ENCODE assay signal across 14 cellular contexts in the genomic region with DNA sequence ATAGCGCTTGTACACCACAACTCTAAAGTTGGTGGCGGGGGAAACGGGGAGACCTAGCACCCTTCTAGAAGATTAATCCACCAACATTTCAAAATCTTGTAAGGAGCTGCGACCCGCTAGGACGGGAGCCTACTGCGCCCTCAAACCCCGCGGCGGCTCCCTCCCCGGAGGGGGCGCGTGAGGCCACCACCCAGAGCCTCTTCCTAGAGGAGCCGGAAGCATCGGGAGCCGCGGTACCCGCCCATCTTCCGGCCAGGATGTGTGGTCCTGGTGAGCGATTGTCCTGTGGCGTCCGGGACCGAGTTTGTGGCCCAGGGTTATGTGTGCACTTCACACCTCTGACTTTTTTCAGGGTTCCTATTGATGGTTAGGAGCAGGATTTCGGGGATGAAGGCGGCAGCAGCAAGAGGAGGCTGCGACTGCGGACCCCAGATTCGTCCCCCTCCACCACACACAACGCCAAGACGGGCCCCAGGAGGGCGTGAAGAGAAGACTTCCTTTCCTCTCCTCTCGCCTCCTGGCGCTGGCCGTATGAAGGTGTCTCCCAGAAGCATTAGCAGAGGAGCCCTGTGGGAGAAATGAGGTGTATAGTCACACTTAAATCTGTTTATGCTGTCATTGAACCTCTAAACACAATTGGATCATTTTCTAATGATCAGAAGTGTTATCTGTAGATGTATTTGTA. TPM values are rescaled to one million over a fixed set of nuclear protein-coding genes. Genes with fewer than 3 reads are reported as not detected.
DNase-seq lines count a peak whose midpoint lies in the region; ATAC-seq, FAIRE-seq and TF ChIP-seq lines count a peak whose summit lies in the region.
"Had no signal": no experiment of that assay in that cellular context is flagged by ENCODE, and none has a peak within 500 bp of the region (broad histone marks: within the 10 kb centered on the region; RNA-seq: fewer than 3 reads in every experiment).

No MANE protein-coding gene starts in this region.

- H3K9me3 ChIP-seq in IMR-90 (ENCODE audit: control insufficient read depth, insufficient read depth, low read length) (peaks cover 7% of the 10 kb centered on the region; the same call in 1 of the 2 replicates), kidney (ENCODE audit: control insufficient read depth in 1 of 2, low read length in 2 of 2) (peaks cover 0 to 16% of the 10 kb centered on the region in 2 donors)

- no peaks in the 10 kb centered on the region for H3K9me1 ChIP-seq in IMR-90 (ENCODE audit: insufficient read depth, low read length)

- dilution Hi-C loops in IMR-90 (cut with HindIII; ENCODE audit: low sequenced_read_pairs, unreplicated experiment), result no loop called here

- no TSS peak for BruUV-seq in IMR-90 (replicated peaks; lab: Mats Ljungman, UMichigan)

- peaks cover 7 to 15% of the 10 kb centered on the region in 2 donors for H3K9me3 Mint-ChIP-seq in natural killer cell

- H3K4me1 ChIP-seq in IMR-90 (ENCODE audit: control insufficient read depth, insufficient read depth, low read length) (no peaks in the 10 kb centered on the region), kidney (ENCODE audit: control insufficient read depth in 1 of 2, insufficient read depth in 1 of 2, low read depth in 1 of 2, low read length in 2 of 2) (no peaks in the 10 kb centered on the region)

- H3K4me2 ChIP-seq in IMR-90 (ENCODE audit: low read depth, low read length), result peak overlapping the region; percentile 61

- peak overlapping the region; percentile 92 for H2AFZ ChIP-seq in IMR-90 (replicated peaks; ENCODE audit: low read length, poor library complexity)

- H2AK9ac ChIP-seq in IMR-90 (replicated peaks; ENCODE audit: low read depth, low read length, poor library complexity), result no peak overlapping the region

- POLR2A ChIA-PET in AG04449 (lab: Yijun Ruan, JAX) (no interaction called here), IMR-90 (lab: Charles Lee; ENCODE audit: unreplicated experiment) (no interaction called here)

- H3K27me3 ChIP-seq in IMR-90 (ENCODE audit: control insufficient read depth, insufficient read depth, low read length), result no peaks in the 10 kb centered on the region

- peak overlapping the region; percentile 55; the same call in 1 of the 2 replicates for H4K91ac ChIP-seq in IMR-90 (ENCODE audit: insufficient read depth, low read depth, low read length)

- no peak overlapping the region for H2BK20ac ChIP-seq in IMR-90 (ENCODE audit: low read depth, low read length)

- intact Hi-C loops in IMR-90 (cut with micrococcal nuclease) (no loop called here), natural killer cell (cut with micrococcal nuclease) (no loop called here), kidney (cut with DNase I) (no loop called here)

- H4K5ac ChIP-seq in IMR-90 (ENCODE audit: low read depth, low read length), result peak overlapping the region; percentile 91

- H3K4me3 ChIP-seq in AG04449 (ENCODE audit: low read depth, low read length) (peak overlapping the region; percentile 50), IMR-90 (ENCODE audit: insufficient read depth, low read depth, low read length) (peak overlapping the region; percentile 62), fibroblast of villous mesenchyme (ENCODE audit: low read depth, low read length) (peak overlapping the region; percentile 46), kidney (ENCODE audit: low read length in 2 of 2) (peak overlapping the region in 1 of 2 donors; percentile 19)

- H3K4me1 Mint-ChIP-seq in natural killer cell, result no peaks in the 10 kb centered on the region
- H3K4me1 Mint-ChIP-seq: CD8-positive, alpha-beta memory T cell had no signal

- no peak overlapping the region; the same call in 1 of the 2 replicates for H3K18ac ChIP-seq in IMR-90 (ENCODE audit: low read depth, low read length)

- in situ Hi-C loops in IMR-90 (cut with MboI; ENCODE audit: low sequenced_read_pairs), result no loop called here
- in situ Hi-C loops in G401 (cut with HindIII; ENCODE audit: low sequenced_read_pairs), result no loop called here

- no peak for TF ChIP-seq CTCF in AG04449 (IDR thresholded peaks at IDR 0.05; ENCODE audit: insufficient read depth, low read length, missing control alignments)
- no peak for TF ChIP-seq CTCF in IMR-90 (conservative IDR thresholded peaks at IDR 0.05; ENCODE audit: low read depth, low read length)
- no peak for TF ChIP-seq CTCF in fibroblast of villous mesenchyme (IDR thresholded peaks at IDR 0.05; ENCODE audit: insufficient read depth, low read depth, low read length)
- TF ChIP-seq CTCF in natural killer cell (IDR thresholded peaks at IDR 0.05), result no peak
- TF ChIP-seq CTCF in kidney (IDR thresholded peaks at IDR 0.05; ENCODE audit: borderline replicate concordance, extremely low read depth, insufficient read depth), result no peak
- TF ChIP-seq CTCF in omental fat pad (IDR thresholded peaks at IDR 0.05), result no peak

- H2BK120ac ChIP-seq in IMR-90 (ENCODE audit: low read depth, low read length), result no peak overlapping the region

- no peak overlapping the region for H2BK5ac ChIP-seq in IMR-90 (ENCODE audit: low read depth, low read length, poor library complexity, severe bottlenecking)

- no peaks in the 10 kb centered on the region for H3K79me1 ChIP-seq in IMR-90 (ENCODE audit: low read depth in 1 of 2, low read length in 2 of 2)

- CTCF ChIA-PET in AG04449 (lab: Yijun Ruan, JAX) (no interaction called here), IMR-90 (lab: Yijun Ruan, JAX) (no interaction called here)

- no peak for FAIRE-seq in kidney (lab: Jason Lieb, UNC)
- FAIRE-seq: TTC549 had no signal

- peak overlapping the region; percentile 30; the same call in 1 of the 2 replicates for H3K56ac ChIP-seq in IMR-90 (ENCODE audit: extremely low read depth, insufficient read depth, low read length)

- H3K36me3 Mint-ChIP-seq in natural killer cell, result peaks cover 20% of the 10 kb centered on the region

- DNase-seq in AG04449 (ENCODE audit: low read depth, low spot score), result no peak
- no peak for DNase-seq in IMR-90
- DNase-seq in fibroblast of villous mesenchyme (ENCODE audit: low read depth), result peak; percentile 2
- no peak for DNase-seq in natural killer cell
- DNase-seq in kidney, result no peak
- DNase-seq in omental fat pad (ENCODE audit: low spot score), result no peak
- DNase-seq in G401 (ENCODE audit: low spot score), result no peak
- DNase-seq in HuH-7 (ENCODE audit: low spot score), result no peak
- DNase-seq: activated T-cell treated with anti-CD3 and anti-CD28 coated beads, Interleukin-2, amount 50 U/mL, for 4 hours; CD8-positive, alpha-beta memory T cell; midbrain; NCI-H226; stimulated activated CD4-positive, alpha-beta T cell treated with anti-CD3 and anti-CD28 coated beads, Interleukin-12 subunit alpha, Interleukin-12 subunit beta, amount 100 ng/mL, for 4 hours had no signal

- TF ChIP-seq POLR2A in IMR-90 (IDR thresholded peaks at IDR 0.05; ENCODE audit: low read depth, low read length), result no peak

- no peak overlapping the region for H3K27ac Mint-ChIP-seq in natural killer cell

- ATAC-seq in IMR-90 (ENCODE audit: low read depth) (peak; percentile 96), natural killer cell (peak in 1 of 3 donors; percentile 32), omental fat pad (ENCODE audit: low FRiP score) (no peak)

- no peak overlapping the region for H3K14ac ChIP-seq in IMR-90 (replicated peaks; ENCODE audit: low read depth, low read length)

- H3K27me3 Mint-ChIP-seq in natural killer cell (ENCODE audit: low read depth in 2 of 2), result peaks cover 8 to 9% of the 10 kb centered on the region in 2 donors

- WGBS in IMR-90 (ENCODE audit: extremely low coverage in 2 of 2, insufficient read length in 1 of 2), 2 experiments, result 5% methylated on average over 7 of the region's 34 CpGs; no CpG with 5 or more reads in 1 of the 2 experiments

- H2AK5ac ChIP-seq in IMR-90 (ENCODE audit: low read depth, low read length), result no peak overlapping the region

- TF ChIP-seq RAD21 in IMR-90 (IDR thresholded peaks at IDR 0.05; ENCODE audit: low read length), result no peak

- H3K9ac ChIP-seq in IMR-90 (ENCODE audit: low read depth, low read length), result 0 out of 2 replicates have a peak overlapping the region, but pooled peaks have one; percentile 60
- H3K9ac ChIP-seq in kidney (ENCODE audit: low read length in 2 of 2), result no peak overlapping the region

- H4K20me1 ChIP-seq in IMR-90 (ENCODE audit: insufficient read depth, low read length), result no peaks in the 10 kb centered on the region

- H3K36me3 ChIP-seq in IMR-90 (ENCODE audit: control insufficient read depth, insufficient read depth, low read length) (no peaks in the 10 kb centered on the region), kidney (ENCODE audit: control insufficient read depth in 1 of 2, insufficient read depth in 2 of 2, low read length in 2 of 2) (peaks cover 2 to 18% of the 10 kb centered on the region in 2 donors)

- H4K8ac ChIP-seq in IMR-90 (ENCODE audit: low read depth in 2 of 2, low read length in 2 of 2), result peak overlapping the region; percentile 42 to 92

- peak overlapping the region; percentile 35 for H3K4me3 Mint-ChIP-seq in natural killer cell
- H3K4me3 Mint-ChIP-seq: activated T-cell treated with anti-CD3 and anti-CD28 coated beads, Interleukin-2, amount 50 U/mL, for 4 hours had no signal

- peak overlapping the region; percentile 59 for H3K4ac ChIP-seq in IMR-90 (ENCODE audit: low read depth, low read length)

- H3K27ac ChIP-seq in IMR-90 (ENCODE audit: insufficient read depth, low read length), result no peak overlapping the region
- no peak overlapping the region for H3K27ac ChIP-seq in kidney (ENCODE audit: low read depth in 2 of 2, low read length in 2 of 2)

- H2BK15ac ChIP-seq in IMR-90 (ENCODE audit: low read depth, low read length), result no peak overlapping the region

- no peak overlapping the region for H3K23ac ChIP-seq in IMR-90 (ENCODE audit: low read depth, low read length)

RNA-seq across cellular contexts. Expression of gene ZNF165, which starts 10.7 kb away (rescaled TPM):
- total RNA-seq in IMR-90 (2012; rRNA removed), result 0.28 and 0.36 TPM in 2 replicates
- polyA plus RNA-seq in IMR-90 (2012; rRNA removed), result 0.07 and 0.09 TPM in 2 replicates
- 0.01 TPM in 1 of 2 replicates, not detected in the other for polyA plus RNA-seq in IMR-90 (2012; cell fraction: cytosol; rRNA removed)
- 0.06 TPM in 1 of 2 replicates, not detected in the other for polyA plus RNA-seq in IMR-90 (2012; cell fraction: nucleus; rRNA removed; ENCODE audit: low replicate concordance)
- total RNA-seq in fibroblast of villous mesenchyme, result 0.32 and 0.86 TPM in 2 replicates
- total RNA-seq in natural killer cell, result 1 to 10 TPM in 1 of 3 donors, under 1 TPM in 2; 0.61 to 2.2 (median 0.85) TPM
- total RNA-seq in kidney, result 3.6 TPM
- polyA plus RNA-seq in kidney (ENCODE audit: insufficient read depth, low read depth, low replicate concordance), result 3.0 TPM
- total RNA-seq in omental fat pad, result 1 to 10 TPM in 1 of 4 donors, under 1 TPM in 2, not detected in 1; 0.38 to 1.4 (median 0.72) TPM
- 2.2 and 2.7 TPM in 2 replicates for total RNA-seq in G401 (2014; rRNA removed; shearing (Covaris generic))

RNA-seq across cellular contexts. Expression of gene ZSCAN16, which starts 33.4 kb away (rescaled TPM):
- total RNA-seq in IMR-90 (2012; rRNA removed), result 2.5 and 3.0 TPM in 2 replicates
- 1.7 and 1.8 TPM in 2 replicates for polyA plus RNA-seq in IMR-90 (2012; rRNA removed)
- 0.43 and 0.80 TPM in 2 replicates for polyA plus RNA-seq in IMR-90 (2012; cell fraction: cytosol; rRNA removed)
- polyA plus RNA-seq in IMR-90 (2012; cell fraction: nucleus; rRNA removed; ENCODE audit: low replicate concordance), result 0.99 and 2.2 TPM in 2 replicates
- 2.2 and 3.2 TPM in 2 replicates for total RNA-seq in fibroblast of villous mesenchyme
- total RNA-seq in natural killer cell, result 1 to 10 TPM; 7.7 to 9.1 (median 7.8) TPM
- 6.1 TPM for total RNA-seq in kidney
- 6.8 TPM for polyA plus RNA-seq in kidney (ENCODE audit: insufficient read depth, low read depth, low replicate concordance)
- 1 to 10 TPM; 2.8 to 6.0 (median 3.5) TPM for total RNA-seq in omental fat pad
- total RNA-seq in G401 (2014; rRNA removed; shearing (Covaris generic)), result not detected in 2 replicates

RNA-seq across cellular contexts. Expression of gene ZKSCAN8, which starts 50.6 kb away (rescaled TPM):
- total RNA-seq in IMR-90 (2012; rRNA removed) (15.0 and 22.8 TPM in 2 replicates), fibroblast of villous mesenchyme (14.5 and 20.3 TPM in 2 replicates), natural killer cell (10 to 100 TPM; 38.0 to 42.5 (median 39.2) TPM), kidney (26.4 TPM), omental fat pad (10 to 100 TPM; 16.0 to 27.7 (median 17.2) TPM)
- polyA plus RNA-seq in IMR-90 (2012; rRNA removed) (4.5 and 8.3 TPM in 2 replicates), kidney (ENCODE audit: insufficient read depth, low read depth, low replicate concordance) (3.5 TPM)
- 1.0 and 1.5 TPM in 2 replicates for polyA plus RNA-seq in IMR-90 (2012; cell fraction: cytosol; rRNA removed)
- 4.6 and 32.4 TPM in 2 replicates for polyA plus RNA-seq in IMR-90 (2012; cell fraction: nucleus; rRNA removed; ENCODE audit: low replicate concordance)
- total RNA-seq in G401 (2014; rRNA removed; shearing (Covaris generic)), result 9.0 and 11.3 TPM in 2 replicates
